Comparison of ENCODE assay signal across 1 cellular context in genomic region chr1:27391511-27392095, GRCh38.
TF ChIP-seq lines count a peak whose summit lies in the region.

No MANE protein-coding gene starts in this region.

TF ChIP-seq in endothelial cell of umbilical vein, 7 proteins besides CTCF, POLR2A, EP300 and RAD21:
- TF ChIP-seq MYC (IDR thresholded peaks at IDR 0.05; ENCODE audit: low read depth, low read length) (no peak), MAX (IDR thresholded peaks at IDR 0.05; ENCODE audit: insufficient read depth, insufficient read length) (no peak), JUN (IDR thresholded peaks at IDR 0.05; ENCODE audit: borderline replicate concordance, insufficient read depth, insufficient read length, low read depth) (peak; percentile 21)
